Comparison of ENCODE assay signal across 8 cellular contexts in genomic region chr10:81179805-81180452, GRCh38.
DNase-seq lines count a peak whose midpoint lies in the region; ATAC-seq and TF ChIP-seq lines count a peak whose summit lies in the region.

No MANE protein-coding gene starts in this region.

- no peaks in the 10 kb centered on the region for H3K27me3 Mint-ChIP-seq in mesothelial cell of epicardium (ENCODE audit: low read depth)

- WGBS in aorta, 2 donors = 54 to 56% methylated on average over 6 of the region's 6 CpGs

- no peaks in the 10 kb centered on the region for H3K27me3 ChIP-seq in A673 (replicated peaks; ENCODE audit: insufficient read depth, low read depth, low read length, poor library complexity)
- no peaks in the 10 kb centered on the region for H3K27me3 ChIP-seq in aorta (ENCODE audit: control insufficient read depth in 1 of 2, insufficient read depth in 2 of 2, low read length in 1 of 2)

- H3K4me1 Mint-ChIP-seq in mesothelial cell of epicardium = no peaks in the 10 kb centered on the region

- H3K36me3 Mint-ChIP-seq in mesothelial cell of epicardium = no peaks in the 10 kb centered on the region

- no peak overlapping the region for H3K27ac Mint-ChIP-seq in mesothelial cell of epicardium

- H3K4me3 ChIP-seq in A673 (ENCODE audit: low read depth, low read length, poor library complexity, severe bottlenecking) (no peak overlapping the region), aorta (ENCODE audit: low read length in 2 of 2) (no peak overlapping the region)

- H3K4me1 ChIP-seq in A673 (ENCODE audit: insufficient read depth, low read length, poor library complexity, severe bottlenecking) (no peaks in the 10 kb centered on the region), aorta (ENCODE audit: control insufficient read depth in 1 of 2, insufficient read depth in 2 of 2, low read length in 2 of 2) (no peaks in the 10 kb centered on the region)

- peak; percentile 57 for DNase-seq in A673 (ENCODE audit: low spot score)
- peak; percentile 10 for DNase-seq in SW480 (ENCODE audit: low spot score)
- DNase-seq in midbrain (lab: John Stamatoyannopoulos, UW) = peak; percentile 7
- no peak for DNase-seq in activated T-cell treated with anti-CD3 and anti-CD28 coated beads for 4 hours
- no peak for DNase-seq in aorta
- DNase-seq in mesothelial cell of epicardium (ENCODE audit: low spot score in 2 of 2, unreplicated experiment in 2 of 2) = no peak

- CTCF ChIA-PET in A673 (lab: Charles Lee) = interaction anchor here (1.2 to 1.4 kb wide), 2 partner anchors 98 to 517 kb away, joined by 4 read pairs; no protein-coding TSS in a partner anchor

- peaks cover 26% of the 10 kb centered on the region for H3K9me3 Mint-ChIP-seq in mesothelial cell of epicardium

- BruUV-seq in A673 (replicated peaks; lab: Mats Ljungman, UMichigan) = no TSS peak

- H3K36me3 ChIP-seq in A673 (ENCODE audit: insufficient read depth, low read length, poor library complexity, severe bottlenecking) (no peaks in the 10 kb centered on the region), aorta (ENCODE audit: control insufficient read depth in 1 of 2, insufficient read depth in 2 of 2, low read length in 1 of 2) (no peaks in the 10 kb centered on the region)

- intact Hi-C loops in A673 (cut with micrococcal nuclease; ENCODE audit: unreplicated experiment) = loop anchor here (10.0 kb wide), 1 partner anchor 325 kb away; no protein-coding TSS in a partner anchor
- intact Hi-C loops in aorta (cut with DNase I) = no loop called here

- ATAC-seq in GM18909 (IDR thresholded peaks at IDR 0.05; ENCODE audit: poor library complexity, unreplicated experiment) (peak; percentile 91), HG03196 (IDR thresholded peaks at IDR 0.05; ENCODE audit: unreplicated experiment) (peak; percentile 64), aorta (ENCODE audit: low FRiP score) (no peak)

- H3K9me3 ChIP-seq in A673 (ENCODE audit: low read depth, low read length, poor library complexity, severe bottlenecking) (peaks cover 7% of the 10 kb centered on the region), aorta (ENCODE audit: control insufficient read depth, low read length) (no peaks in the 10 kb centered on the region)

- POLR2A ChIA-PET in A673 (lab: Charles Lee; ENCODE audit: low non-redundant PET) = no interaction called here

- H3K27ac ChIP-seq in A673 (ENCODE audit: low read depth, low read length, poor library complexity, severe bottlenecking) (no peak overlapping the region), aorta (ENCODE audit: low read depth in 1 of 2, low read length in 2 of 2) (no peak overlapping the region)

- no peak overlapping the region for H3K4me3 Mint-ChIP-seq in mesothelial cell of epicardium

- peak; percentile 62 for TF ChIP-seq CTCF in A673 (conservative IDR thresholded peaks at IDR 0.05; ENCODE audit: low read depth, low read length)
- no peak for TF ChIP-seq CTCF in mesothelial cell of epicardium (IDR thresholded peaks at IDR 0.05; ENCODE audit: unreplicated experiment)

Comparison
In these comparisons a context has a peak if more than half of its experiments do, and no peak if none do; other contexts are left out.
1. DNase-seq: peak in A673 (single experiment), SW480 (single experiment) and midbrain (single experiment); none in activated T-cell treated with anti-CD3 and anti-CD28 coated beads for 4 hours (single experiment), aorta (0 of 2) and mesothelial cell of epicardium (0 of 2).